Comparison of ENCODE assay signal across 8 cellular contexts in genomic region chr2:231162036-231162345, GRCh38. TPM values are rescaled to one million over a fixed set of nuclear protein-coding genes. Genes with fewer than 3 reads are reported as not detected.
DNase-seq lines count a peak whose midpoint lies in the region; ATAC-seq, FAIRE-seq and TF ChIP-seq lines count a peak whose summit lies in the region.
"Had no signal": no experiment of that assay in that cellular context is flagged by ENCODE, and none has a peak within 500 bp of the region (broad histone marks: within the 10 kb centered on the region; RNA-seq: fewer than 3 reads in every experiment).

No MANE protein-coding gene starts in this region.

- ATAC-seq in GM19452 (IDR thresholded peaks at IDR 0.05; ENCODE audit: unreplicated experiment), result no peak

- no peak overlapping the region for H3K9ac ChIP-seq in subcutaneous abdominal adipose tissue (ENCODE audit: low read length in 5 of 5)

- FAIRE-seq in HTR-8/SVneo (lab: Jason Lieb, UNC), result no peak

- H3K36me3 ChIP-seq in kidney epithelial cell (ENCODE audit: control insufficient read depth, insufficient read depth, low read length), result peaks cover 2% of the 10 kb centered on the region
- peaks cover 19 to 43% (median 36%) of the 10 kb centered on the region in 5 donors for H3K36me3 ChIP-seq in subcutaneous abdominal adipose tissue (ENCODE audit: control insufficient read depth in 5 of 5, insufficient read depth in 5 of 5, low read length in 5 of 5)

- no peaks in the 10 kb centered on the region for H3K9me3 ChIP-seq in subcutaneous abdominal adipose tissue (ENCODE audit: control insufficient read depth in 5 of 5, low read length in 5 of 5)

- peaks cover 0 to 26% (median 12%) of the 10 kb centered on the region in 5 donors for H3K4me1 ChIP-seq in subcutaneous abdominal adipose tissue (ENCODE audit: control insufficient read depth in 5 of 5, insufficient read depth in 5 of 5, low read length in 5 of 5)

- peak overlapping the region; percentile 4 for H3K27ac ChIP-seq in subcutaneous abdominal adipose tissue (ENCODE audit: low read depth, low read length)

- no peaks in the 10 kb centered on the region for H3K27me3 ChIP-seq in kidney epithelial cell (ENCODE audit: control insufficient read depth, insufficient read depth, low read length)
- H3K27me3 ChIP-seq in subcutaneous abdominal adipose tissue (ENCODE audit: control insufficient read depth in 5 of 5, insufficient read depth in 4 of 5, low read length in 5 of 5), result no peaks in the 10 kb centered on the region

- H3K4me3 ChIP-seq in kidney epithelial cell (ENCODE audit: low read depth, low read length), result no peak overlapping the region
- no peak overlapping the region for H3K4me3 ChIP-seq in subcutaneous abdominal adipose tissue (ENCODE audit: low read depth in 1 of 5, low read length in 5 of 5)

- DNase-seq in HTR-8/SVneo (ENCODE audit: insufficient read length, low spot score), result peak; percentile 75
- DNase-seq in amniotic stem cell (lab: John Stamatoyannopoulos, UW), result peak; percentile 79
- DNase-seq in kidney epithelial cell (ENCODE audit: low read depth), result peak; percentile 96
- DNase-seq in NCI-H2171 treated with DMSO at 0.1 percent for 48 hours (lab: John Stamatoyannopoulos, UW), result no peak
- no peak for DNase-seq in cerebellum (ENCODE audit: low spot score)
- DNase-seq: NCI-H2081 had no signal

- TF ChIP-seq CTCF in kidney epithelial cell (IDR thresholded peaks at IDR 0.05; ENCODE audit: insufficient read depth, low read length, poor library complexity, severe bottlenecking), result no peak

RNA-seq across cellular contexts. Expression of gene ARMC9, which starts 36.4 kb away (rescaled TPM):
- 20.0 and 27.5 TPM in 2 replicates for total RNA-seq in kidney epithelial cell
- 27.7 TPM for total RNA-seq in cerebellum

RNA-seq across cellular contexts. Expression of gene HTR2B, which starts 37.1 kb away (rescaled TPM):
- total RNA-seq in kidney epithelial cell, result 0.21 and 0.29 TPM in 2 replicates
- total RNA-seq in cerebellum, result 0.27 TPM

Comparison
In these comparisons a context has a peak if more than half of its experiments do, and no peak if none do; other contexts are left out.
1. DNase-seq: peak in HTR-8/SVneo (single experiment), amniotic stem cell (single experiment) and kidney epithelial cell (single experiment); none in NCI-H2171 treated with DMSO at 0.1 percent for 48 hours (single experiment) and cerebellum (single experiment).